1 cellular context compared by ENCODE assay signal in the genomic region with DNA sequence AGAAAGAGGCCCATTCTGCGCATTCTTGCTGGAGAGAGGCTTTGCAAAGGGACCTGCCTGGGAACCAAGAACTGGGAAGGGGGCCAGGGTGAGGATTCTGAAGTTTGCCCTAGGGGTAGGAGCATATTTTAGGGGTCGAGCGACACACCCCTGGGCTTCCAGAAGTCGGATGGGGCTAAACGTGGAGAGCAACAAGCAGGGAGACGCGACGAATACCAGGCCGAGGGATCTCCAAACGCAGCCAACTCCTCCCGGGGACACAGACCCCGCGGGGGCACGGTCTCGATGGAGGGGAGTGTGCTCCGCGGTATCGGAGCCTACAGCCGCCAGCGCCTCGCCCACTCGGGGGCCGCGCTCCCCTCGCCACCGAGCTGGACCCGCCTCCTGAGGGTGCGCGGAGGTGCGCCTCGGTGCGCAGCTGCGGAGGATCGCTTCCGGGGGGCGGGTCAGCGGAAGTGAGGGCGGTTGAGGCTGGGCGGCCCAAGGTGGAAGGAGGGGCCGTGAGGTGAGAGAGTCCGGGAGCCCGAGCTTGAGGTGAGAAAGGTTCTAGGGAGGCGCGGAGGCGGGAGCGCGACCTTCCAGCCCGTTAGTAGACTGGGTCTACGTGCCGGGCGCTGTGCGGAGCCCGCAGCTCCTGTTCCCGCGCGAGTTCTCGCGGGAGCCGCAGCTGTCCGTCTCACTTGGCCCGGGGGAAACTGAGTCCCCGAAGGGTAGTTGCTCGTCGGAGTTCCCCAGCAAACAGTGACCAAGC.
TF ChIP-seq lines count a peak whose summit lies in the region.

A gene (plus strand): TSS at position 459 of the 751 bp plus-strand sequence. CDS start 3,151 bp downstream, outside the sequence.

TF ChIP-seq in K562, 482 proteins besides CTCF, POLR2A, EP300 and RAD21 (continued from another document and continues in another):
- TF ChIP-seq, protein P1, sequence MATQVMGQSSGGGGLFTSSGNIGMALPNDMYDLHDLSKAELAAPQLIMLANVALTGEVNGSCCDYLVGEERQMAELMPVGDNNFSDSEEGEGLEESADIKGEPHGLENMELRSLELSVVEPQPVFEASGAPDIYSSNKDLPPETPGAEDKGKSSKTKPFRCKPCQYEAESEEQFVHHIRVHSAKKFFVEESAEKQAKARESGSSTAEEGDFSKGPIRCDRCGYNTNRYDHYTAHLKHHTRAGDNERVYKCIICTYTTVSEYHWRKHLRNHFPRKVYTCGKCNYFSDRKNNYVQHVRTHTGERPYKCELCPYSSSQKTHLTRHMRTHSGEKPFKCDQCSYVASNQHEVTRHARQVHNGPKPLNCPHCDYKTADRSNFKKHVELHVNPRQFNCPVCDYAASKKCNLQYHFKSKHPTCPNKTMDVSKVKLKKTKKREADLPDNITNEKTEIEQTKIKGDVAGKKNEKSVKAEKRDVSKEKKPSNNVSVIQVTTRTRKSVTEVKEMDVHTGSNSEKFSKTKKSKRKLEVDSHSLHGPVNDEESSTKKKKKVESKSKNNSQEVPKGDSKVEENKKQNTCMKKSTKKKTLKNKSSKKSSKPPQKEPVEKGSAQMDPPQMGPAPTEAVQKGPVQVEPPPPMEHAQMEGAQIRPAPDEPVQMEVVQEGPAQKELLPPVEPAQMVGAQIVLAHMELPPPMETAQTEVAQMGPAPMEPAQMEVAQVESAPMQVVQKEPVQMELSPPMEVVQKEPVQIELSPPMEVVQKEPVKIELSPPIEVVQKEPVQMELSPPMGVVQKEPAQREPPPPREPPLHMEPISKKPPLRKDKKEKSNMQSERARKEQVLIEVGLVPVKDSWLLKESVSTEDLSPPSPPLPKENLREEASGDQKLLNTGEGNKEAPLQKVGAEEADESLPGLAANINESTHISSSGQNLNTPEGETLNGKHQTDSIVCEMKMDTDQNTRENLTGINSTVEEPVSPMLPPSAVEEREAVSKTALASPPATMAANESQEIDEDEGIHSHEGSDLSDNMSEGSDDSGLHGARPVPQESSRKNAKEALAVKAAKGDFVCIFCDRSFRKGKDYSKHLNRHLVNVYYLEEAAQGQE (CRISPR knock-in tag; IDR thresholded peaks at IDR 0.05; ENCODE audit: low read depth): no peak
- TF ChIP-seq BCL6 (CRISPR knock-in tag; IDR thresholded peaks at IDR 0.05) (no peak), POLR2H (tag; IDR thresholded peaks at IDR 0.05; ENCODE audit: low read depth) (peak; percentile 78), ZNF445 (CRISPR knock-in tag; IDR thresholded peaks at IDR 0.05; ENCODE audit: low read depth) (no peak), RHOXF2B (CRISPR knock-in tag; conservative IDR thresholded peaks at IDR 0.05) (0 out of 2 replicates have a peak, but pooled peaks have one; percentile 25), CBFB (CRISPR knock-in tag; IDR thresholded peaks at IDR 0.05) (no peak; the same call in 1 of the 2 replicates), MED1 (CRISPR knock-in tag; IDR thresholded peaks at IDR 0.05; ENCODE audit: borderline replicate concordance) (no peak), ETV5 (CRISPR knock-in tag; IDR thresholded peaks at IDR 0.05; ENCODE audit: low read depth) (peak; percentile 89), ZNF408 (CRISPR knock-in tag; IDR thresholded peaks at IDR 0.05; ENCODE audit: low read depth) (no peak), TGIF2 (CRISPR knock-in tag; IDR thresholded peaks at IDR 0.05) (no peak), SMARCE1 (IDR thresholded peaks at IDR 0.05) (no peak; the same call in 1 of the 2 replicates), TEAD4 (IDR thresholded peaks at IDR 0.05; ENCODE audit: low read length) (no peak), TEAD4 (CRISPR knock-in tag; IDR thresholded peaks at IDR 0.05; ENCODE audit: borderline replicate concordance) (peak; percentile 66; the same call in 1 of the 2 replicates), CXXC5 (CRISPR knock-in tag; IDR thresholded peaks at IDR 0.05) (peak; percentile 96), FOXK2 (conservative IDR thresholded peaks at IDR 0.05 in 1 of 2, IDR thresholded peaks at IDR 0.05 in 1 of 2; ENCODE audit: low read depth in 2 of 2) (peak; percentile 65 to 80), SLC30A9 (CRISPR knock-in tag; IDR thresholded peaks at IDR 0.05) (no peak), THRAP3 (IDR thresholded peaks at IDR 0.05; ENCODE audit: borderline replicate concordance) (no peak), NFRKB (IDR thresholded peaks at IDR 0.05; ENCODE audit: low read depth) (no peak), JUND (IDR thresholded peaks at IDR 0.05; ENCODE audit: borderline replicate concordance, low read depth, low read length) (peak; percentile 47), JUND (tag; IDR thresholded peaks at IDR 0.05; ENCODE audit: borderline replicate concordance, low read depth, low read length) (no peak; the same call in 2 of the 3 replicates), ZFP30 (CRISPR knock-in tag; IDR thresholded peaks at IDR 0.05; ENCODE audit: borderline replicate concordance) (no peak), ELF1 (tag; IDR thresholded peaks at IDR 0.05) (peak; percentile 85), GATAD2A (IDR thresholded peaks at IDR 0.05) (no peak), LARP7 (IDR thresholded peaks at IDR 0.05) (no peak), CREM (IDR thresholded peaks at IDR 0.05; ENCODE audit: low read depth) (peak; percentile 74), SAP30 (IDR thresholded peaks at IDR 0.05; ENCODE audit: borderline replicate concordance, insufficient read depth, low read depth, low read length, poor library complexity, severe bottlenecking) (peak; percentile 38), SRSF7 (optimal IDR thresholded peaks at IDR 0.05; ENCODE audit: low read depth, low read length) (no peak)
- TF ChIP-seq, protein P2, sequence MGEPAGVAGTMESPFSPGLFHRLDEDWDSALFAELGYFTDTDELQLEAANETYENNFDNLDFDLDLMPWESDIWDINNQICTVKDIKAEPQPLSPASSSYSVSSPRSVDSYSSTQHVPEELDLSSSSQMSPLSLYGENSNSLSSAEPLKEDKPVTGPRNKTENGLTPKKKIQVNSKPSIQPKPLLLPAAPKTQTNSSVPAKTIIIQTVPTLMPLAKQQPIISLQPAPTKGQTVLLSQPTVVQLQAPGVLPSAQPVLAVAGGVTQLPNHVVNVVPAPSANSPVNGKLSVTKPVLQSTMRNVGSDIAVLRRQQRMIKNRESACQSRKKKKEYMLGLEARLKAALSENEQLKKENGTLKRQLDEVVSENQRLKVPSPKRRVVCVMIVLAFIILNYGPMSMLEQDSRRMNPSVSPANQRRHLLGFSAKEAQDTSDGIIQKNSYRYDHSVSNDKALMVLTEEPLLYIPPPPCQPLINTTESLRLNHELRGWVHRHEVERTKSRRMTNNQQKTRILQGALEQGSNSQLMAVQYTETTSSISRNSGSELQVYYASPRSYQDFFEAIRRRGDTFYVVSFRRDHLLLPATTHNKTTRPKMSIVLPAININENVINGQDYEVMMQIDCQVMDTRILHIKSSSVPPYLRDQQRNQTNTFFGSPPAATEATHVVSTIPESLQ (CRISPR knock-in tag; IDR thresholded peaks at IDR 0.05): peak; percentile 83
- TF ChIP-seq, protein P3, sequence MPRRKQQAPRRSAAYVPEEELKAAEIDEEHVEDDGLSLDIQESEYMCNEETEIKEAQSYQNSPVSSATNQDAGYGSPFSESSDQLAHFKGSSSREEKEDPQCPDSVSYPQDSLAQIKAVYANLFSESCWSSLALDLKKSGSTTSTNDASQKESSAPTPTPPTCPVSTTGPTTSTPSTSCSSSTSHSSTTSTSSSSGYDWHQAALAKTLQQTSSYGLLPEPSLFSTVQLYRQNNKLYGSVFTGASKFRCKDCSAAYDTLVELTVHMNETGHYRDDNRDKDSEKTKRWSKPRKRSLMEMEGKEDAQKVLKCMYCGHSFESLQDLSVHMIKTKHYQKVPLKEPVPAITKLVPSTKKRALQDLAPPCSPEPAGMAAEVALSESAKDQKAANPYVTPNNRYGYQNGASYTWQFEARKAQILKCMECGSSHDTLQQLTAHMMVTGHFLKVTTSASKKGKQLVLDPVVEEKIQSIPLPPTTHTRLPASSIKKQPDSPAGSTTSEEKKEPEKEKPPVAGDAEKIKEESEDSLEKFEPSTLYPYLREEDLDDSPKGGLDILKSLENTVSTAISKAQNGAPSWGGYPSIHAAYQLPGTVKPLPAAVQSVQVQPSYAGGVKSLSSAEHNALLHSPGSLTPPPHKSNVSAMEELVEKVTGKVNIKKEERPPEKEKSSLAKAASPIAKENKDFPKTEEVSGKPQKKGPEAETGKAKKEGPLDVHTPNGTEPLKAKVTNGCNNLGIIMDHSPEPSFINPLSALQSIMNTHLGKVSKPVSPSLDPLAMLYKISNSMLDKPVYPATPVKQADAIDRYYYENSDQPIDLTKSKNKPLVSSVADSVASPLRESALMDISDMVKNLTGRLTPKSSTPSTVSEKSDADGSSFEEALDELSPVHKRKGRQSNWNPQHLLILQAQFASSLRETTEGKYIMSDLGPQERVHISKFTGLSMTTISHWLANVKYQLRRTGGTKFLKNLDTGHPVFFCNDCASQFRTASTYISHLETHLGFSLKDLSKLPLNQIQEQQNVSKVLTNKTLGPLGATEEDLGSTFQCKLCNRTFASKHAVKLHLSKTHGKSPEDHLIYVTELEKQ (CRISPR knock-in tag; IDR thresholded peaks at IDR 0.05): no peak
- TF ChIP-seq, protein P4, sequence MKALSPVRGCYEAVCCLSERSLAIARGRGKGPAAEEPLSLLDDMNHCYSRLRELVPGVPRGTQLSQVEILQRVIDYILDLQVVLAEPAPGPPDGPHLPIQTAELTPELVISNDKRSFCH (CRISPR knock-in tag; IDR thresholded peaks at IDR 0.05): no peak
- TF ChIP-seq, protein P4 (tag; IDR thresholded peaks at IDR 0.05): no peak
- TF ChIP-seq, protein P5, sequence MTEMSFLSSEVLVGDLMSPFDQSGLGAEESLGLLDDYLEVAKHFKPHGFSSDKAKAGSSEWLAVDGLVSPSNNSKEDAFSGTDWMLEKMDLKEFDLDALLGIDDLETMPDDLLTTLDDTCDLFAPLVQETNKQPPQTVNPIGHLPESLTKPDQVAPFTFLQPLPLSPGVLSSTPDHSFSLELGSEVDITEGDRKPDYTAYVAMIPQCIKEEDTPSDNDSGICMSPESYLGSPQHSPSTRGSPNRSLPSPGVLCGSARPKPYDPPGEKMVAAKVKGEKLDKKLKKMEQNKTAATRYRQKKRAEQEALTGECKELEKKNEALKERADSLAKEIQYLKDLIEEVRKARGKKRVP (CRISPR knock-in tag; IDR thresholded peaks at IDR 0.05): no peak
- TF ChIP-seq, protein P6, sequence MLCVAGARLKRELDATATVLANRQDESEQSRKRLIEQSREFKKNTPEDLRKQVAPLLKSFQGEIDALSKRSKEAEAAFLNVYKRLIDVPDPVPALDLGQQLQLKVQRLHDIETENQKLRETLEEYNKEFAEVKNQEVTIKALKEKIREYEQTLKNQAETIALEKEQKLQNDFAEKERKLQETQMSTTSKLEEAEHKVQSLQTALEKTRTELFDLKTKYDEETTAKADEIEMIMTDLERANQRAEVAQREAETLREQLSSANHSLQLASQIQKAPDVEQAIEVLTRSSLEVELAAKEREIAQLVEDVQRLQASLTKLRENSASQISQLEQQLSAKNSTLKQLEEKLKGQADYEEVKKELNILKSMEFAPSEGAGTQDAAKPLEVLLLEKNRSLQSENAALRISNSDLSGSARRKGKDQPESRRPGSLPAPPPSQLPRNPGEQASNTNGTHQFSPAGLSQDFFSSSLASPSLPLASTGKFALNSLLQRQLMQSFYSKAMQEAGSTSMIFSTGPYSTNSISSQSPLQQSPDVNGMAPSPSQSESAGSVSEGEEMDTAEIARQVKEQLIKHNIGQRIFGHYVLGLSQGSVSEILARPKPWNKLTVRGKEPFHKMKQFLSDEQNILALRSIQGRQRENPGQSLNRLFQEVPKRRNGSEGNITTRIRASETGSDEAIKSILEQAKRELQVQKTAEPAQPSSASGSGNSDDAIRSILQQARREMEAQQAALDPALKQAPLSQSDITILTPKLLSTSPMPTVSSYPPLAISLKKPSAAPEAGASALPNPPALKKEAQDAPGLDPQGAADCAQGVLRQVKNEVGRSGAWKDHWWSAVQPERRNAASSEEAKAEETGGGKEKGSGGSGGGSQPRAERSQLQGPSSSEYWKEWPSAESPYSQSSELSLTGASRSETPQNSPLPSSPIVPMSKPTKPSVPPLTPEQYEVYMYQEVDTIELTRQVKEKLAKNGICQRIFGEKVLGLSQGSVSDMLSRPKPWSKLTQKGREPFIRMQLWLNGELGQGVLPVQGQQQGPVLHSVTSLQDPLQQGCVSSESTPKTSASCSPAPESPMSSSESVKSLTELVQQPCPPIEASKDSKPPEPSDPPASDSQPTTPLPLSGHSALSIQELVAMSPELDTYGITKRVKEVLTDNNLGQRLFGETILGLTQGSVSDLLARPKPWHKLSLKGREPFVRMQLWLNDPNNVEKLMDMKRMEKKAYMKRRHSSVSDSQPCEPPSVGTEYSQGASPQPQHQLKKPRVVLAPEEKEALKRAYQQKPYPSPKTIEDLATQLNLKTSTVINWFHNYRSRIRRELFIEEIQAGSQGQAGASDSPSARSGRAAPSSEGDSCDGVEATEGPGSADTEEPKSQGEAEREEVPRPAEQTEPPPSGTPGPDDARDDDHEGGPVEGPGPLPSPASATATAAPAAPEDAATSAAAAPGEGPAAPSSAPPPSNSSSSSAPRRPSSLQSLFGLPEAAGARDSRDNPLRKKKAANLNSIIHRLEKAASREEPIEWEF (CRISPR knock-in tag; IDR thresholded peaks at IDR 0.05): no peak
- TF ChIP-seq, protein P7, sequence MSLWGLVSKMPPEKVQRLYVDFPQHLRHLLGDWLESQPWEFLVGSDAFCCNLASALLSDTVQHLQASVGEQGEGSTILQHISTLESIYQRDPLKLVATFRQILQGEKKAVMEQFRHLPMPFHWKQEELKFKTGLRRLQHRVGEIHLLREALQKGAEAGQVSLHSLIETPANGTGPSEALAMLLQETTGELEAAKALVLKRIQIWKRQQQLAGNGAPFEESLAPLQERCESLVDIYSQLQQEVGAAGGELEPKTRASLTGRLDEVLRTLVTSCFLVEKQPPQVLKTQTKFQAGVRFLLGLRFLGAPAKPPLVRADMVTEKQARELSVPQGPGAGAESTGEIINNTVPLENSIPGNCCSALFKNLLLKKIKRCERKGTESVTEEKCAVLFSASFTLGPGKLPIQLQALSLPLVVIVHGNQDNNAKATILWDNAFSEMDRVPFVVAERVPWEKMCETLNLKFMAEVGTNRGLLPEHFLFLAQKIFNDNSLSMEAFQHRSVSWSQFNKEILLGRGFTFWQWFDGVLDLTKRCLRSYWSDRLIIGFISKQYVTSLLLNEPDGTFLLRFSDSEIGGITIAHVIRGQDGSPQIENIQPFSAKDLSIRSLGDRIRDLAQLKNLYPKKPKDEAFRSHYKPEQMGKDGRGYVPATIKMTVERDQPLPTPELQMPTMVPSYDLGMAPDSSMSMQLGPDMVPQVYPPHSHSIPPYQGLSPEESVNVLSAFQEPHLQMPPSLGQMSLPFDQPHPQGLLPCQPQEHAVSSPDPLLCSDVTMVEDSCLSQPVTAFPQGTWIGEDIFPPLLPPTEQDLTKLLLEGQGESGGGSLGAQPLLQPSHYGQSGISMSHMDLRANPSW (CRISPR knock-in tag; IDR thresholded peaks at IDR 0.05): no peak
- TF ChIP-seq, protein P8, sequence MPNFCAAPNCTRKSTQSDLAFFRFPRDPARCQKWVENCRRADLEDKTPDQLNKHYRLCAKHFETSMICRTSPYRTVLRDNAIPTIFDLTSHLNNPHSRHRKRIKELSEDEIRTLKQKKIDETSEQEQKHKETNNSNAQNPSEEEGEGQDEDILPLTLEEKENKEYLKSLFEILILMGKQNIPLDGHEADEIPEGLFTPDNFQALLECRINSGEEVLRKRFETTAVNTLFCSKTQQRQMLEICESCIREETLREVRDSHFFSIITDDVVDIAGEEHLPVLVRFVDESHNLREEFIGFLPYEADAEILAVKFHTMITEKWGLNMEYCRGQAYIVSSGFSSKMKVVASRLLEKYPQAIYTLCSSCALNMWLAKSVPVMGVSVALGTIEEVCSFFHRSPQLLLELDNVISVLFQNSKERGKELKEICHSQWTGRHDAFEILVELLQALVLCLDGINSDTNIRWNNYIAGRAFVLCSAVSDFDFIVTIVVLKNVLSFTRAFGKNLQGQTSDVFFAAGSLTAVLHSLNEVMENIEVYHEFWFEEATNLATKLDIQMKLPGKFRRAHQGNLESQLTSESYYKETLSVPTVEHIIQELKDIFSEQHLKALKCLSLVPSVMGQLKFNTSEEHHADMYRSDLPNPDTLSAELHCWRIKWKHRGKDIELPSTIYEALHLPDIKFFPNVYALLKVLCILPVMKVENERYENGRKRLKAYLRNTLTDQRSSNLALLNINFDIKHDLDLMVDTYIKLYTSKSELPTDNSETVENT (CRISPR knock-in tag; IDR thresholded peaks at IDR 0.05): peak; percentile 74; the same call in 1 of the 2 replicates
